In the genomic region with DNA sequence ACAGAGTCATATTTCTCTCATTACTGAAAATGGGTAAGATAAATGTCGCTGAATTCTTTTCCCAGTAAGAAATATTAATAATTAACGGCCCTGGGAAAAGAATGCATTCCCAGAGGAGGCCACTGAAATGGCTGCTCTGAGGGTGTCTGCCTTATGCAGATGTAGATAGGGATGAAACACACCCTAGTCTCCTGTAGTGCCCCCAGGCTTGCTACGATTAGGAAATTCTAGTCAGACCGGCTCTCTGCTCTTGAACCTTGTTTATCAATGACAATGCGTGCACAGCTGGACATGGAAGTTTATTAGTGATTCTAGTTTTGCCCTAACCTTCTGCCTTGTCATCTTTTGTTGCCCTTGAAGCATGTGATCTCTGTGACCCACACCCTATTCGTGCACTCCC, we compare ENCODE assay signal across 7 cellular contexts.
"Had no signal": no experiment of that assay in that cellular context is flagged by ENCODE, and none has a peak within 500 bp of the region (broad histone marks: within the 10 kb centered on the region; RNA-seq: fewer than 3 reads in every experiment).

No MANE protein-coding gene starts in this region.

- H3K4me3 ChIP-seq: GM23248, HAP-1, K562 had no signal

- H2AFZ ChIP-seq: GM23248 had no signal

- H3K27ac Mint-ChIP-seq: HFFc6 had no signal

- H3K4me3 Mint-ChIP-seq: HFFc6 had no signal

- DNase-seq: GM23248, GOT3, H7, HFFc6, IMR-90 had no signal

- H3K4me1 ChIP-seq: HAP-1 had no signal

- H3K9ac ChIP-seq: GM23248 had no signal

- H3K27ac ChIP-seq: GM23248 had no signal

- H3K9me3 ChIP-seq: HAP-1 had no signal

- H3K36me3 ChIP-seq: HAP-1 had no signal
